In the genomic region with DNA sequence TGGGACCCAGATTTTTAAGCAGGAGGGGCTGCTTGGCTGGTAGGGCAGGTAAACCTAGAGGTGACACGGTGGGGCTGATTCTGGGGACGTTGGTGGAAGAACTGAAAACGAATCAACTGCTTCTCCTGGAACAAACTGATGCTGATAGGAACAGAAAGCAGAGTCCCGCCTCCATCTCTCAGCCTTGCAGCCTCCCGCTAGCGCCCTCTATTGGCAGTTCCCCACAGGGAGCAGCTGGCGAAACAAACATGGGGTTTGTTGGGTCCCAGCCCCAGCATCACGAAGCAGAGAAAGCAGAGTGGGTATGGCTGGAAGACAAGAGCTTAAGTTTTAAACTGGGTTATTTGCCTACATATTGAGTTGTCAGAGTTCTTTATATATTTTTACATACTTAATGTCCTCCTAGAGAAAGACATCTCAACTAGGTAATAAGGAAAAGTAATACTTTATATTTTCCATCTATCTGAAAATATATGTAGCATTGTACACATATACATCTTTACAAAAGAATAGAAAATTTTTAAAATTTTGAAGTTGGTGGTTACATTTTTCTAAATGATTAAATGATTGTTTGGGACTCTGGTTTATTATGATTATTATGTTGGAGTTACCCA, we compare ENCODE assay signal across 8 cellular contexts. TPM values are rescaled to one million over a fixed set of nuclear protein-coding genes. Genes with fewer than 3 reads are reported as not detected.
DNase-seq lines count a peak whose midpoint lies in the region; ATAC-seq, FAIRE-seq and TF ChIP-seq lines count a peak whose summit lies in the region.

No MANE protein-coding gene starts in this region.

- peaks cover 29% of the 10 kb centered on the region for H3K27me3 Mint-ChIP-seq in MCF 10A (ENCODE audit: insufficient read depth, unreplicated experiment)

- no peaks in the 10 kb centered on the region for H3K36me3 ChIP-seq in breast epithelium
- H3K36me3 ChIP-seq in RWPE2 (ENCODE audit: low read depth): no peaks in the 10 kb centered on the region

- no peaks in the 10 kb centered on the region for H3K4me1 ChIP-seq in breast epithelium
- no peaks in the 10 kb centered on the region for H3K4me1 ChIP-seq in RWPE2 (ENCODE audit: insufficient read depth, poor library complexity, severe bottlenecking)

- DNase-seq in MCF 10A (ENCODE audit: unreplicated experiment) (peak; percentile 68), breast epithelium (ENCODE audit: low spot score in 2 of 2) (no peak), RWPE2 (ENCODE audit: low spot score) (no peak), frontal cortex (ENCODE audit: low spot score in 2 of 2) (no peak), pons (ENCODE audit: low spot score) (no peak), cerebellum (ENCODE audit: low spot score) (no peak)

- H3K27me3 ChIP-seq in breast epithelium (no peaks in the 10 kb centered on the region), RWPE2 (ENCODE audit: insufficient read depth, poor library complexity, severe bottlenecking) (peaks cover 27% of the 10 kb centered on the region)

- no peaks in the 10 kb centered on the region for H3K4me1 Mint-ChIP-seq in MCF 10A (ENCODE audit: insufficient read depth, unreplicated experiment)

- POLR2A ChIA-PET in MCF 10A (lab: Yijun Ruan, JAX): no interaction called here

- H3K9me3 Mint-ChIP-seq in MCF 10A (ENCODE audit: unreplicated experiment): no peaks in the 10 kb centered on the region

- FAIRE-seq in frontal cortex (lab: Jason Lieb, UNC): peak; percentile 15

- no peak overlapping the region for H3K4me3 ChIP-seq in breast epithelium
- H3K4me3 ChIP-seq in RWPE2 (ENCODE audit: severe bottlenecking): no peak overlapping the region

- CTCF ChIA-PET in MCF 10A (lab: Yijun Ruan, JAX): interaction anchor here (0.7 to 1.0 kb wide), 8 partner anchors 10 to 1148 kb away, joined by 3 to 4 read pairs (median 3); no protein-coding TSS in a partner anchor

- TF ChIP-seq POLR2A in breast epithelium (IDR thresholded peaks at IDR 0.05): no peak

- BruUV-seq in MCF 10A (replicated peaks; lab: Mats Ljungman, UMichigan): no TSS peak

- no peaks in the 10 kb centered on the region for H3K36me3 Mint-ChIP-seq in MCF 10A (ENCODE audit: insufficient read depth, unreplicated experiment)

- H3K27ac ChIP-seq in breast epithelium (no peak overlapping the region), RWPE2 (ENCODE audit: poor library complexity, severe bottlenecking) (no peak overlapping the region)

- H3K9me3 ChIP-seq in breast epithelium (no peaks in the 10 kb centered on the region), RWPE2 (ENCODE audit: severe bottlenecking) (no peaks in the 10 kb centered on the region)

- ATAC-seq in HG03175 (IDR thresholded peaks at IDR 0.05; ENCODE audit: unreplicated experiment) (peak; percentile 62), RWPE2 (ENCODE audit: low read depth) (0 out of 3 replicates have a peak, but pooled peaks have one; percentile 14), GM21737 (IDR thresholded peaks at IDR 0.05; ENCODE audit: unreplicated experiment) (no peak)

- H3K27ac Mint-ChIP-seq in MCF 10A (ENCODE audit: low read depth, unreplicated experiment): no peak overlapping the region

- no peak overlapping the region for H3K4me3 Mint-ChIP-seq in MCF 10A (ENCODE audit: unreplicated experiment)

- peak; percentile 32 for TF ChIP-seq CTCF in MCF 10A (IDR thresholded peaks at IDR 0.05; ENCODE audit: unreplicated experiment)
- no peak for TF ChIP-seq CTCF in breast epithelium (IDR thresholded peaks at IDR 0.05)
- peak; percentile 38 for TF ChIP-seq CTCF in RWPE2 (IDR thresholded peaks at IDR 0.05; ENCODE audit: poor library complexity, severe bottlenecking)

- intact Hi-C loops in MCF 10A (cut with micrococcal nuclease) (no loop called here), breast epithelium (cut with DNase I; ENCODE audit: low total_unique reads) (no loop called here)

RNA-seq across cellular contexts. Expression of gene FOXI2, which starts 42.3 kb away (rescaled TPM):
- total RNA-seq in MCF 10A (2022) (not detected in 2 replicates), breast epithelium (under 1 TPM in 1 of 3 donors, not detected in 2; 0.16 TPM), frontal cortex (not detected), cerebellum (not detected)

Comparison
In these comparisons a context has a peak if more than half of its experiments do, and no peak if none do; other contexts are left out.
1. CTCF ChIP-seq: peak in MCF 10A (single experiment) and RWPE2 (single experiment); none in breast epithelium (0 of 3).